ENCODE assay signal across 8 cellular contexts in genomic region chr3:79361748-79362378, GRCh38.
DNase-seq lines count a peak whose midpoint lies in the region; ATAC-seq, FAIRE-seq and TF ChIP-seq lines count a peak whose summit lies in the region.

No MANE protein-coding gene starts in this region.

- no peak overlapping the region for H3K27ac ChIP-seq in HEK293 (ENCODE audit: extremely low read depth, low read depth, low read length)
- no peak overlapping the region for H3K27ac ChIP-seq in K562 (ENCODE audit: extremely low read depth, low read depth, low read length)
- no peak overlapping the region for H3K27ac ChIP-seq in HepG2 (ENCODE audit: extremely low read length, insufficient read depth, low read length)

- WGBS in K562 (ENCODE audit: insufficient coverage, low coverage, missing lambda C conversion rate) = 0% methylated on average over 7 of the region's 7 CpGs
- WGBS in HepG2 (ENCODE audit: low lambda C conversion rate) = 2% methylated on average over 7 of the region's 7 CpGs

- H3K4me2 ChIP-seq in K562 (ENCODE audit: insufficient read depth, low read length) = no peak overlapping the region
- H3K4me2 ChIP-seq in HepG2 (ENCODE audit: low read depth, low read length) = no peak overlapping the region

- TF ChIP-seq RAD21 in K562 (CRISPR knock-in tag; conservative IDR thresholded peaks at IDR 0.05 in 1 of 2, IDR thresholded peaks at IDR 0.05 in 1 of 2) (peak in 1 of 2 experiments; percentile 31; a peak in 2 of 4 replicates), HepG2 (CRISPR knock-in tag; IDR thresholded peaks at IDR 0.05) (no peak)

- intact Hi-C loops in K562 (cut with micrococcal nuclease) (loop anchor here (5.0 kb wide), 1 partner anchor 705 kb away; no protein-coding TSS in a partner anchor), HepG2 (cut with micrococcal nuclease; ENCODE audit: unreplicated experiment) (loop anchor here (1.0 kb wide), 1 partner anchor 276 kb away; no protein-coding TSS in a partner anchor)

- TF ChIP-seq CTCF in HEK293 (tag by site-specific recombination; IDR thresholded peaks at IDR 0.05) (no peak), K562 (IDR thresholded peaks at IDR 0.05 in 2 of 3, conservative IDR thresholded peaks at IDR 0.05 in 1 of 3; ENCODE audit: insufficient read depth in 2 of 3, low read depth in 1 of 3, low read length in 3 of 3) (peak in 2 of 3 experiments; percentile 12 to 38; a peak in 2 of 6 replicates), HepG2 (CRISPR knock-in tag; IDR thresholded peaks at IDR 0.05) (peak; percentile 63)

- DNase-seq in NCI-H2196 (lab: John Stamatoyannopoulos, UW; ENCODE audit: unreplicated experiment) (peak; percentile 5), NCI-H2196 treated with DMSO at 0.1 percent for 48 hours (lab: John Stamatoyannopoulos, UW; ENCODE audit: unreplicated experiment) (no peak), NCI-H2107 treated with DMSO at 0.1 percent for 48 hours (lab: John Stamatoyannopoulos, UW; ENCODE audit: unreplicated experiment) (peak; percentile 67), K562 (ENCODE audit: extremely low read depth in 1 of 4, low spot score in 3 of 4) (peak in 2 of 4 experiments; percentile 8 to 14), HepG2 (ENCODE audit: low spot score) (peak; percentile 31), GOT3 (lab: John Stamatoyannopoulos, UW) (no peak)

- TF ChIP-seq EP300 in K562 (IDR thresholded peaks at IDR 0.05; ENCODE audit: low read length) (no peak), HepG2 (IDR thresholded peaks at IDR 0.05; ENCODE audit: low read depth in 2 of 2, low read length in 2 of 2) (no peak), HepG2 (CRISPR knock-in tag; IDR thresholded peaks at IDR 0.05; ENCODE audit: borderline replicate concordance) (no peak)

- H3K4me1 ChIP-seq in HEK293 (ENCODE audit: control insufficient read depth, insufficient read depth, low read length) (no peaks in the 10 kb centered on the region), K562 (replicated peaks in 1 of 2; ENCODE audit: control insufficient read depth in 2 of 2, insufficient read depth in 2 of 2, low read length in 2 of 2) (no peaks in the 10 kb centered on the region), HepG2 (ENCODE audit: insufficient read depth, low read length) (no peaks in the 10 kb centered on the region)

- in situ Hi-C loops in K562 (cut with MboI) = no loop called here
- in situ Hi-C loops in HepG2 (cut with HindIII; ENCODE audit: extremely low pct_ligation_motif_present, low pct_unique_long_range_greater_than_20kb) = loop anchor here (10.0 to 25.0 kb wide), 2 partner anchors 277 to 700 kb away; no protein-coding TSS in a partner anchor

- H3K9me1 ChIP-seq in K562 (ENCODE audit: control insufficient read depth, insufficient read depth, low read length) = no peaks in the 10 kb centered on the region

- FAIRE-seq in K562 (lab: Jason Lieb, UNC) = no peak
- no peak for FAIRE-seq in HepG2 (lab: Jason Lieb, UNC)

- BruUV-seq in K562 (replicated peaks; lab: Mats Ljungman, UMichigan) (no TSS peak), HepG2 (replicated peaks; lab: Mats Ljungman, UMichigan) (no TSS peak)

- H3K27me3 ChIP-seq in K562 (ENCODE audit: control insufficient read depth in 2 of 2, insufficient read depth in 2 of 2, low read length in 2 of 2) (no peaks in the 10 kb centered on the region), HepG2 (ENCODE audit: control insufficient read depth in 1 of 2, insufficient read depth in 2 of 2, low read length in 2 of 2) (no peaks in the 10 kb centered on the region)

- H3K79me2 ChIP-seq in K562 (ENCODE audit: control insufficient read depth, insufficient read depth, low read length) = no peaks in the 10 kb centered on the region
- H3K79me2 ChIP-seq in HepG2 (ENCODE audit: insufficient read depth, low read length) = no peaks in the 10 kb centered on the region

- no peak overlapping the region for H3K9ac ChIP-seq in K562 (ENCODE audit: insufficient read depth in 1 of 2, low read depth in 2 of 2, low read length in 2 of 2)
- H3K9ac ChIP-seq in HepG2 (ENCODE audit: insufficient read depth, low read depth, low read length) = no peak overlapping the region

- ATAC-seq in K562 (no peak), HepG2 (peak; percentile 62), HG03521 (IDR thresholded peaks at IDR 0.05; ENCODE audit: unreplicated experiment) (no peak)

- H3K36me3 ChIP-seq in HEK293 (ENCODE audit: control insufficient read depth in 2 of 2, insufficient read depth in 1 of 2, low read length in 2 of 2) (no peaks in the 10 kb centered on the region), K562 (ENCODE audit: control insufficient read depth, insufficient read depth, low read length) (no peaks in the 10 kb centered on the region), HepG2 (replicated peaks in 1 of 2; ENCODE audit: control insufficient read depth in 1 of 2, insufficient read depth in 2 of 2, low read length in 2 of 2) (no peaks in the 10 kb centered on the region)

- H3K9me3 ChIP-seq in HEK293 (ENCODE audit: control insufficient read depth, insufficient read depth, low read depth, low read length) = no peaks in the 10 kb centered on the region
- H3K9me3 ChIP-seq in K562 (replicated peaks; ENCODE audit: control insufficient read depth, insufficient read depth, low read depth, low read length) = no peaks in the 10 kb centered on the region
- no peaks in the 10 kb centered on the region for H3K9me3 ChIP-seq in HepG2 (ENCODE audit: low read length)

- H2AFZ ChIP-seq in K562 (ENCODE audit: low read depth, low read length) (no peak overlapping the region), HepG2 (ENCODE audit: low read length) (no peak overlapping the region)

- no peak for TF ChIP-seq POLR2A in K562 (conservative IDR thresholded peaks at IDR 0.05)
- TF ChIP-seq POLR2A in HepG2 (IDR thresholded peaks at IDR 0.05; ENCODE audit: insufficient read depth in 1 of 2, low read depth in 2 of 2, low read length in 2 of 2) = no peak

- H3K4me3 ChIP-seq in HEK293 (ENCODE audit: low read depth, low read length) = no peak overlapping the region
- H3K4me3 ChIP-seq in K562 = no peak overlapping the region
- H3K4me3 ChIP-seq in HepG2 (replicated peaks in 1 of 3; ENCODE audit: insufficient read depth in 1 of 3, low read depth in 2 of 3, low read length in 3 of 3) = no peak overlapping the region

- CTCF ChIA-PET in HEK293 (lab: Yijun Ruan, JAX) = interaction anchor here (0.7 to 2.4 kb wide), 18 partner anchors 10 to 1978 kb away, joined by 3 to 20 read pairs (median 3); no protein-coding TSS in a partner anchor
- CTCF ChIA-PET in K562 (lab: Yijun Ruan, JAX; ENCODE audit: low intra/inter-chr PET ratio) = interaction anchor here (0.6 kb wide), 1 partner anchor 24 kb away, joined by 3 read pairs; no protein-coding TSS in a partner anchor
- CTCF ChIA-PET in HepG2 (lab: Yijun Ruan, JAX; ENCODE audit: low intra/inter-chr PET ratio, low total read pairs) = interaction anchor here (0.7 to 2.9 kb wide), 2 partner anchors 275 to 703 kb away, joined by 3 to 18 read pairs; no protein-coding TSS in a partner anchor

- no peaks in the 10 kb centered on the region for H4K20me1 ChIP-seq in K562 (replicated peaks; ENCODE audit: control insufficient read depth, insufficient read depth, low read length)
- no peaks in the 10 kb centered on the region for H4K20me1 ChIP-seq in HepG2 (ENCODE audit: insufficient read depth, low read length)

- POLR2A ChIA-PET in HEK293 (lab: Yijun Ruan, JAX) (no interaction called here), K562 (lab: Yijun Ruan, JAX) (no interaction called here), HepG2 (lab: Yijun Ruan, JAX) (no interaction called here)

TF ChIP-seq in HEK293, 187 proteins besides CTCF, POLR2A, EP300 and RAD21:
- peak; percentile 64 for TF ChIP-seq ZNF654 (tag by site-specific recombination; IDR thresholded peaks at IDR 0.05; ENCODE audit: low read depth)
- TF ChIP-seq ZBTB20 (tag by site-specific recombination; IDR thresholded peaks at IDR 0.05) = no peak

TF ChIP-seq in K562, 482 proteins besides CTCF, POLR2A, EP300 and RAD21 (continues in another document):
- TF ChIP-seq HOMEZ (CRISPR knock-in tag; IDR thresholded peaks at IDR 0.05) = no peak
- TF ChIP-seq ETS2 (tag; IDR thresholded peaks at IDR 0.05; ENCODE audit: borderline replicate concordance, poor library complexity, severe bottlenecking) = no peak
- no peak for TF ChIP-seq RAD51 (IDR thresholded peaks at IDR 0.05; ENCODE audit: borderline replicate concordance, low read depth)
- no peak for TF ChIP-seq ZBTB8A (IDR thresholded peaks at IDR 0.05; ENCODE audit: partially characterized antibody)
- no peak for TF ChIP-seq ESRRA (IDR thresholded peaks at IDR 0.05; ENCODE audit: borderline replicate concordance, low read depth)
- TF ChIP-seq EHMT2 (IDR thresholded peaks at IDR 0.05) = no peak

TF ChIP-seq in HepG2, 621 proteins besides CTCF, POLR2A, EP300 and RAD21 (continues in another document):
- no peak for TF ChIP-seq ZNF121 (CRISPR knock-in tag; IDR thresholded peaks at IDR 0.05)
- TF ChIP-seq, protein P1, sequence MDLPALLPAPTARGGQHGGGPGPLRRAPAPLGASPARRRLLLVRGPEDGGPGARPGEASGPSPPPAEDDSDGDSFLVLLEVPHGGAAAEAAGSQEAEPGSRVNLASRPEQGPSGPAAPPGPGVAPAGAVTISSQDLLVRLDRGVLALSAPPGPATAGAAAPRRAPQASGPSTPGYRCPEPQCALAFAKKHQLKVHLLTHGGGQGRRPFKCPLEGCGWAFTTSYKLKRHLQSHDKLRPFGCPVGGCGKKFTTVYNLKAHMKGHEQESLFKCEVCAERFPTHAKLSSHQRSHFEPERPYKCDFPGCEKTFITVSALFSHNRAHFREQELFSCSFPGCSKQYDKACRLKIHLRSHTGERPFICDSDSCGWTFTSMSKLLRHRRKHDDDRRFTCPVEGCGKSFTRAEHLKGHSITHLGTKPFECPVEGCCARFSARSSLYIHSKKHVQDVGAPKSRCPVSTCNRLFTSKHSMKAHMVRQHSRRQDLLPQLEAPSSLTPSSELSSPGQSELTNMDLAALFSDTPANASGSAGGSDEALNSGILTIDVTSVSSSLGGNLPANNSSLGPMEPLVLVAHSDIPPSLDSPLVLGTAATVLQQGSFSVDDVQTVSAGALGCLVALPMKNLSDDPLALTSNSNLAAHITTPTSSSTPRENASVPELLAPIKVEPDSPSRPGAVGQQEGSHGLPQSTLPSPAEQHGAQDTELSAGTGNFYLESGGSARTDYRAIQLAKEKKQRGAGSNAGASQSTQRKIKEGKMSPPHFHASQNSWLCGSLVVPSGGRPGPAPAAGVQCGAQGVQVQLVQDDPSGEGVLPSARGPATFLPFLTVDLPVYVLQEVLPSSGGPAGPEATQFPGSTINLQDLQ (CRISPR knock-in tag; IDR thresholded peaks at IDR 0.05) = no peak
- peak; percentile 50 for TF ChIP-seq STAG1 (CRISPR knock-in tag; IDR thresholded peaks at IDR 0.05)
- no peak for TF ChIP-seq GPN1 (CRISPR knock-in tag; IDR thresholded peaks at IDR 0.05; ENCODE audit: borderline replicate concordance)
- no peak for TF ChIP-seq YEATS4 (CRISPR knock-in tag; IDR thresholded peaks at IDR 0.05; ENCODE audit: borderline replicate concordance)
- no peak for TF ChIP-seq CCAR2 (optimal IDR thresholded peaks at IDR 0.05; ENCODE audit: low read depth, low read length)
- 0 out of 2 replicates have a peak, but pooled peaks have one; percentile 10 for TF ChIP-seq SMC3 (IDR thresholded peaks at IDR 0.05; ENCODE audit: low read length)
- TF ChIP-seq HDAC6 (IDR thresholded peaks at IDR 0.05; ENCODE audit: low read depth, low read length) = no peak
- TF ChIP-seq FOXM1 (CRISPR knock-in tag; IDR thresholded peaks at IDR 0.05) = no peak
- no peak for TF ChIP-seq ZNF253 (CRISPR knock-in tag; IDR thresholded peaks at IDR 0.05; ENCODE audit: borderline replicate concordance)

Comparison
In these comparisons a context has a peak if more than half of its experiments do, and no peak if none do; other contexts are left out.
1. DNase-seq: peak in NCI-H2196 (single experiment), NCI-H2107 treated with DMSO at 0.1 percent for 48 hours (single experiment) and HepG2 (single experiment); none in NCI-H2196 treated with DMSO at 0.1 percent for 48 hours (single experiment) and GOT3 (single experiment).